In genomic region chr19:17302391-17303166, GRCh38 we compare ENCODE assay signal across 8 cellular contexts. TPM values are rescaled to one million over a fixed set of nuclear protein-coding genes. Genes with fewer than 3 reads are reported as not detected.
DNase-seq lines count a peak whose midpoint lies in the region; ATAC-seq and TF ChIP-seq lines count a peak whose summit lies in the region.

No MANE protein-coding gene starts in this region.

- TF ChIP-seq CTCF in LNCaP clone FGC (IDR thresholded peaks at IDR 0.05; ENCODE audit: control insufficient read depth, extremely low read depth, insufficient read depth) (no peak), testis (IDR thresholded peaks at IDR 0.05) (no peak)

- TF ChIP-seq POLR2A in testis (IDR thresholded peaks at IDR 0.05), result no peak

- peaks cover 40% of the 10 kb centered on the region for H3K4me1 ChIP-seq in CD4-positive, CD25-positive, alpha-beta regulatory T cell (ENCODE audit: control insufficient read depth, insufficient read depth, low read length, poor library complexity, severe bottlenecking)
- H3K4me1 ChIP-seq in testis, result peaks cover 36% of the 10 kb centered on the region

- peak in 1 of 3 donors; percentile 21 for DNase-seq in CD4-positive, CD25-positive, alpha-beta regulatory T cell
- DNase-seq in LNCaP clone FGC (ENCODE audit: low read depth) (no peak), testis (no peak), dedifferentiated amniotic fluid mesenchymal stem cell (ENCODE audit: extremely low spot score) (no peak), superior temporal gyrus (ENCODE audit: extremely low spot score) (no peak)
- no peak for DNase-seq in stimulated activated naive CD4-positive, alpha-beta T cell treated with Interleukin-2 at 50 U/mL for 16 hours (lab: John Stamatoyannopoulos, UW)

- 6% methylated on average over 28 of the region's 29 CpGs; no CpG with 5 or more reads in 1 of the 2 donors for WGBS in testis, 2 donors

- peaks cover 5% of the 10 kb centered on the region for H3K36me3 Mint-ChIP-seq in CD4-positive, CD25-positive, alpha-beta regulatory T cell

- no peaks in the 10 kb centered on the region for H3K9me3 Mint-ChIP-seq in CD4-positive, CD25-positive, alpha-beta regulatory T cell

- H3K27me3 Mint-ChIP-seq in CD4-positive, CD25-positive, alpha-beta regulatory T cell, result no peaks in the 10 kb centered on the region

- intact Hi-C loops in testis (cut with DNase I; ENCODE audit: low total_unique reads), result no loop called here

- peaks cover 4% of the 10 kb centered on the region for H3K36me3 ChIP-seq in CD4-positive, CD25-positive, alpha-beta regulatory T cell (ENCODE audit: control insufficient read depth, insufficient read depth, low read length)
- H3K36me3 ChIP-seq in testis (ENCODE audit: low read depth, missing control alignments), result no peaks in the 10 kb centered on the region

- H3K27me3 ChIP-seq in CD4-positive, CD25-positive, alpha-beta regulatory T cell (ENCODE audit: control insufficient read depth, insufficient read depth, low read length), result no peaks in the 10 kb centered on the region
- no peaks in the 10 kb centered on the region for H3K27me3 ChIP-seq in layer of hippocampus (ENCODE audit: control insufficient read depth, insufficient read depth, low read length)
- H3K27me3 ChIP-seq in testis, result no peaks in the 10 kb centered on the region

- H3K9me3 ChIP-seq in CD4-positive, CD25-positive, alpha-beta regulatory T cell (ENCODE audit: control insufficient read depth in 2 of 2, low read length in 2 of 2), result no peaks in the 10 kb centered on the region
- H3K9me3 ChIP-seq in testis, result no peaks in the 10 kb centered on the region

- peak overlapping the region in 2 of 3 donors; percentile 42 to 54 for H3K27ac Mint-ChIP-seq in CD4-positive, CD25-positive, alpha-beta regulatory T cell

- H3K4me3 Mint-ChIP-seq in CD4-positive, CD25-positive, alpha-beta regulatory T cell, result peak overlapping the region; percentile 80 to 96 (median 82)

- no peak overlapping the region for H3K4me3 ChIP-seq in CD4-positive, CD25-positive, alpha-beta regulatory T cell (ENCODE audit: low read depth, low read length)
- peak overlapping the region; percentile 83 for H3K4me3 ChIP-seq in LNCaP clone FGC (ENCODE audit: low read depth, low read length)
- peak overlapping the region; percentile 69 to 83 for H3K4me3 ChIP-seq in testis

- H3K4me1 Mint-ChIP-seq in CD4-positive, CD25-positive, alpha-beta regulatory T cell, result peaks cover 5 to 43% (median 20%) of the 10 kb centered on the region in 4 donors

- peak overlapping the region; percentile 72 for H3K27ac ChIP-seq in CD4-positive, CD25-positive, alpha-beta regulatory T cell (ENCODE audit: insufficient read depth, low read length, poor library complexity, severe bottlenecking)
- H3K27ac ChIP-seq in angular gyrus (ENCODE audit: low read depth, low read length), result peak overlapping the region; percentile 74
- peak overlapping the region; percentile 52 for H3K27ac ChIP-seq in layer of hippocampus (ENCODE audit: low read depth, low read length)
- H3K27ac ChIP-seq in testis, result peak overlapping the region; percentile 55 to 76

- ATAC-seq in CD4-positive, CD25-positive, alpha-beta regulatory T cell (ENCODE audit: low read depth in 2 of 2), result no peak

RNA-seq across cellular contexts. Expression of gene ABHD8, which starts 0.6 kb away (rescaled TPM):
- 5.1 TPM for total RNA-seq in CD4-positive, CD25-positive, alpha-beta regulatory T cell
- 1 to 10 TPM; 5.6 to 8.7 (median 6.4) TPM for polyA plus RNA-seq in CD4-positive, CD25-positive, alpha-beta regulatory T cell
- total RNA-seq in testis, result 10 to 100 TPM; 27.1 to 49.1 TPM
- 70.7 TPM for polyA plus RNA-seq in testis (ENCODE audit: insufficient read depth, low read depth, low replicate concordance)

RNA-seq across cellular contexts. Expression of gene MRPL34, which starts 3.1 kb away (rescaled TPM):
- 37.1 TPM for total RNA-seq in CD4-positive, CD25-positive, alpha-beta regulatory T cell
- 100 to 1,000 TPM; 223 to 248 (median 236) TPM for polyA plus RNA-seq in CD4-positive, CD25-positive, alpha-beta regulatory T cell
- 100 to 1,000 TPM; 180 to 206 TPM for total RNA-seq in testis
- polyA plus RNA-seq in testis (ENCODE audit: insufficient read depth, low read depth, low replicate concordance), result 126 TPM

RNA-seq across cellular contexts. Expression of gene DDA1, which starts 6.8 kb away (rescaled TPM):
- total RNA-seq in CD4-positive, CD25-positive, alpha-beta regulatory T cell, result 43.8 TPM
- polyA plus RNA-seq in CD4-positive, CD25-positive, alpha-beta regulatory T cell, result 10 to 100 TPM; 26.7 to 38.6 (median 32.0) TPM
- total RNA-seq in testis, result 10 to 100 TPM; 46.4 to 55.5 TPM
- 123 TPM for polyA plus RNA-seq in testis (ENCODE audit: insufficient read depth, low read depth, low replicate concordance)

RNA-seq across cellular contexts. Expression of gene ANKLE1, which starts 20.9 kb away (rescaled TPM):
- total RNA-seq in CD4-positive, CD25-positive, alpha-beta regulatory T cell, result 1.8 TPM
- 1 to 10 TPM in 2 of 4 donors, under 1 TPM in 2; 0.15 to 1.0 (median 0.96) TPM for polyA plus RNA-seq in CD4-positive, CD25-positive, alpha-beta regulatory T cell
- 1 to 10 TPM; 3.1 to 5.3 TPM for total RNA-seq in testis
- 0.45 TPM for polyA plus RNA-seq in testis (ENCODE audit: insufficient read depth, low read depth, low replicate concordance)

RNA-seq across cellular contexts. Expression of gene ANO8, which starts 32.1 kb away (rescaled TPM):
- 17.8 TPM for total RNA-seq in CD4-positive, CD25-positive, alpha-beta regulatory T cell
- under 1 TPM in 3 of 4 donors, not detected in 1; 0.06 to 0.11 (median 0.08) TPM for polyA plus RNA-seq in CD4-positive, CD25-positive, alpha-beta regulatory T cell
- total RNA-seq in testis, result 10 to 100 TPM; 17.5 to 19.2 TPM
- polyA plus RNA-seq in testis (ENCODE audit: insufficient read depth, low read depth, low replicate concordance), result 4.5 TPM
